9 cellular contexts compared by ENCODE assay signal in genomic region chr19:4713384-4713951, GRCh38. TPM values are rescaled to one million over a fixed set of nuclear protein-coding genes. Genes with fewer than 3 reads are reported as not detected.
DNase-seq lines count a peak whose midpoint lies in the region; FAIRE-seq and TF ChIP-seq lines count a peak whose summit lies in the region.
"Had no signal": no experiment of that assay in that cellular context is flagged by ENCODE, and none has a peak within 500 bp of the region (broad histone marks: within the 10 kb centered on the region; RNA-seq: fewer than 3 reads in every experiment).

No MANE protein-coding gene starts in this region.

- TF ChIP-seq CTCF in HFF-Myc (IDR thresholded peaks at IDR 0.05; ENCODE audit: low read depth, low read length, missing control alignments), result no peak
- TF ChIP-seq CTCF in mammary epithelial cell (conservative IDR thresholded peaks at IDR 0.05 in 1 of 2, IDR thresholded peaks at IDR 0.05 in 1 of 2; ENCODE audit: extremely low read depth in 1 of 2, insufficient read depth in 1 of 2, low read depth in 1 of 2, low read length in 2 of 2), result no peak
- TF ChIP-seq CTCF in keratinocyte (optimal IDR thresholded peaks at IDR 0.05 in 1 of 3, IDR thresholded peaks at IDR 0.05 in 1 of 3, conservative IDR thresholded peaks at IDR 0.05 in 1 of 3; ENCODE audit: extremely low read depth in 1 of 3, insufficient read depth in 2 of 3, low read length in 3 of 3), result peak in 1 of 3 experiments; percentile 1

- H3K36me3 ChIP-seq in mammary epithelial cell (ENCODE audit: insufficient read depth, low read length) (peaks cover 31% of the 10 kb centered on the region), keratinocyte (ENCODE audit: control insufficient read depth in 2 of 2, extremely low read depth in 1 of 2, insufficient read depth in 2 of 2, low read length in 2 of 2) (peaks cover 49 to 67% of the 10 kb centered on the region in 2 experiments), subcutaneous abdominal adipose tissue (ENCODE audit: control insufficient read depth in 5 of 5, insufficient read depth in 5 of 5, low read length in 5 of 5) (peaks cover 0 to 85% (median 75%) of the 10 kb centered on the region in 5 donors)

- H3K9me3 Mint-ChIP-seq in immature natural killer cell, result no peaks in the 10 kb centered on the region
- H3K9me3 Mint-ChIP-seq: memory B cell had no signal

- H3K9ac ChIP-seq in mammary epithelial cell (ENCODE audit: insufficient read depth, low read length) (no peak overlapping the region), keratinocyte (ENCODE audit: control insufficient read depth, extremely low read depth, insufficient read depth, low read length) (peak overlapping the region; percentile 46), subcutaneous abdominal adipose tissue (ENCODE audit: low read length in 5 of 5) (no peak overlapping the region)

- intact Hi-C loops in mammary epithelial cell (cut with micrococcal nuclease), result loop anchor here (1.0 kb wide), 2 partner anchors 11 to 19 kb away; no protein-coding TSS in a partner anchor

- H3K27me3 ChIP-seq in mammary epithelial cell (ENCODE audit: insufficient read depth, low read length) (no peaks in the 10 kb centered on the region), keratinocyte (ENCODE audit: control insufficient read depth, extremely low read depth, insufficient read depth, low read length) (no peaks in the 10 kb centered on the region), subcutaneous abdominal adipose tissue (ENCODE audit: control insufficient read depth in 5 of 5, insufficient read depth in 4 of 5, low read length in 5 of 5) (no peaks in the 10 kb centered on the region)

- H3K4me2 ChIP-seq in mammary epithelial cell (ENCODE audit: insufficient read depth, low read depth, low read length) (peak overlapping the region; percentile 63), keratinocyte (ENCODE audit: control insufficient read depth, extremely low read depth, insufficient read depth, low read depth, low read length) (peak overlapping the region; percentile 72)

- no peak overlapping the region for H3K27ac Mint-ChIP-seq in immature natural killer cell
- H3K27ac Mint-ChIP-seq: memory B cell had no signal

- no TSS peak for BruUV-seq in mammary epithelial cell (replicated peaks; lab: Mats Ljungman, UMichigan)

- dilution Hi-C loops in mammary epithelial cell (cut with HindIII; ENCODE audit: low sequenced_read_pairs) (no loop called here), keratinocyte (cut with MboI; ENCODE audit: extremely low pct_ligation_motif_present, low sequenced_read_pairs) (no loop called here)

- H4K20me1 ChIP-seq in mammary epithelial cell (ENCODE audit: insufficient read depth, low read length), result no peaks in the 10 kb centered on the region
- no peaks in the 10 kb centered on the region for H4K20me1 ChIP-seq in keratinocyte (ENCODE audit: control insufficient read depth, extremely low read depth, insufficient read depth, low read length)

- H3K4me3 ChIP-seq in HFF-Myc (replicated peaks; ENCODE audit: low read depth, low read length), result no peak overlapping the region
- no peak overlapping the region for H3K4me3 ChIP-seq in mammary epithelial cell (replicated peaks in 1 of 3; ENCODE audit: insufficient read depth in 1 of 3, low read depth in 2 of 3, low read length in 3 of 3)
- peak overlapping the region; percentile 27 to 37 (median 32) for H3K4me3 ChIP-seq in keratinocyte (ENCODE audit: control insufficient read depth in 2 of 3, extremely low read depth in 1 of 3, insufficient read depth in 2 of 3, low read depth in 1 of 3, low read length in 3 of 3)
- H3K4me3 ChIP-seq in subcutaneous abdominal adipose tissue (ENCODE audit: low read depth in 1 of 5, low read length in 5 of 5), result peak overlapping the region in 2 of 5 donors; percentile 10 to 42

- H3K9me3 ChIP-seq in mammary epithelial cell (replicated peaks; ENCODE audit: insufficient read depth, low read length), result no peaks in the 10 kb centered on the region
- H3K9me3 ChIP-seq in keratinocyte (ENCODE audit: control insufficient read depth, low read depth, low read length), result no peaks in the 10 kb centered on the region
- no peaks in the 10 kb centered on the region for H3K9me3 ChIP-seq in subcutaneous abdominal adipose tissue (ENCODE audit: control insufficient read depth in 5 of 5, low read length in 5 of 5)

- peak overlapping the region; percentile 52 for H3K27ac ChIP-seq in mammary epithelial cell (ENCODE audit: insufficient read depth, low read depth, low read length)
- H3K27ac ChIP-seq in keratinocyte (ENCODE audit: control insufficient read depth, insufficient read depth, low read length), result peak overlapping the region; percentile 66
- H3K27ac ChIP-seq in subcutaneous abdominal adipose tissue (ENCODE audit: low read depth, low read length), result peak overlapping the region; percentile 76

- peaks cover 71% of the 10 kb centered on the region for H3K79me2 ChIP-seq in mammary epithelial cell (ENCODE audit: insufficient read depth, low read length)
- peaks cover 42% of the 10 kb centered on the region for H3K79me2 ChIP-seq in keratinocyte (ENCODE audit: control insufficient read depth, insufficient read depth, low read length)

- 2% methylated on average over 23 of the region's 32 CpGs for WGBS in mammary epithelial cell (ENCODE audit: low coverage, missing lambda C conversion rate)

- FAIRE-seq in keratinocyte (lab: Jason Lieb, UNC) (peak; percentile 97), frontal cortex (lab: Jason Lieb, UNC) (no peak)

- no peak overlapping the region for H3K4me3 Mint-ChIP-seq in immature natural killer cell
- H3K4me3 Mint-ChIP-seq: memory B cell had no signal

- H2AFZ ChIP-seq in mammary epithelial cell (ENCODE audit: low read depth, low read length), result no peak overlapping the region
- no peak overlapping the region for H2AFZ ChIP-seq in keratinocyte (ENCODE audit: control insufficient read depth, low read length)

- CTCF ChIA-PET in mammary epithelial cell (lab: Charles Lee; ENCODE audit: low non-redundant PET), result interaction anchor here (0.6 to 0.7 kb wide), 2 partner anchors 33 to 361 kb away, joined by 4 to 12 read pairs; no protein-coding TSS in a partner anchor

- H3K4me1 Mint-ChIP-seq in immature natural killer cell, result peaks cover 32 to 33% of the 10 kb centered on the region in 2 donors

- H3K27me3 Mint-ChIP-seq in immature natural killer cell (ENCODE audit: low read depth in 3 of 3), result peaks cover 2 to 8% (median 4%) of the 10 kb centered on the region in 3 donors
- H3K27me3 Mint-ChIP-seq: memory B cell had no signal

- peaks cover 4 to 30% (median 8%) of the 10 kb centered on the region in 3 donors for H3K36me3 Mint-ChIP-seq in immature natural killer cell

- in situ Hi-C loops in mammary epithelial cell (cut with MboI; ENCODE audit: low sequenced_read_pairs in 2 of 2), result no loop called here

- no peaks in the 10 kb centered on the region for H3K9me1 ChIP-seq in keratinocyte (ENCODE audit: control insufficient read depth, extremely low read depth, insufficient read depth, low read length)

- H3K4me1 ChIP-seq in mammary epithelial cell (ENCODE audit: insufficient read depth, low read length), result peaks cover 70% of the 10 kb centered on the region
- H3K4me1 ChIP-seq in keratinocyte (ENCODE audit: control insufficient read depth, extremely low read depth, insufficient read depth, low read length), result peaks cover 54% of the 10 kb centered on the region
- H3K4me1 ChIP-seq in subcutaneous abdominal adipose tissue (ENCODE audit: control insufficient read depth in 5 of 5, insufficient read depth in 5 of 5, low read length in 5 of 5), result peaks cover 3 to 41% (median 27%) of the 10 kb centered on the region in 5 donors

- peak; percentile 91 for DNase-seq in HFF-Myc (ENCODE audit: extremely low read depth, low read depth)
- DNase-seq in mammary epithelial cell, result peak; percentile 99
- peak; percentile 99 for DNase-seq in keratinocyte (ENCODE audit: low read depth, low spot score)
- DNase-seq in stimulated activated naive CD4-positive, alpha-beta T cell treated with Interleukin-2 at 50 U/mL for 16 hours (lab: John Stamatoyannopoulos, UW), result no peak
- DNase-seq in immature natural killer cell, result no peak
- DNase-seq in NOMO-1 treated with DMSO at 0.1 percent for 48 hours (lab: John Stamatoyannopoulos, UW; ENCODE audit: unreplicated experiment), result no peak
- DNase-seq in frontal cortex (ENCODE audit: low spot score in 2 of 2), result no peak

RNA-seq across cellular contexts. Expression of gene DPP9, which starts 10.2 kb away (rescaled TPM):
- total RNA-seq in mammary epithelial cell (100 to 1,000 TPM; 156 to 242 TPM), frontal cortex (7.7 TPM)
- polyA plus RNA-seq in mammary epithelial cell (31.5 TPM), keratinocyte (17.1 to 23.3 TPM (median 19.2 TPM) in 3 replicates), immature natural killer cell (10 to 100 TPM; 17.8 to 81.6 (median 25.0) TPM)
- polyA minus RNA-seq in mammary epithelial cell (95.5 TPM), keratinocyte (18.7 to 149 TPM (median 27.5 TPM) in 3 replicates)
- 32.5 TPM for polyA plus RNA-seq in keratinocyte (2011; ENCODE audit: low read depth)
- polyA plus RNA-seq in keratinocyte (2011; cell fraction: cytosol; rRNA removed), result 14.8 and 34.4 TPM in 2 replicates
- 51.5 and 64.6 TPM in 2 replicates for polyA plus RNA-seq in keratinocyte (2011; cell fraction: nucleus; rRNA removed)
- polyA plus RNA-seq in keratinocyte (2012; ENCODE audit: low replicate concordance), result 24.1 and 106 TPM in 2 replicates
- 49.1 TPM for polyA minus RNA-seq in keratinocyte (2011; cell fraction: cytosol; rRNA and poly(A)+ RNA removed)
- 63.1 and 89.1 TPM in 2 replicates for polyA minus RNA-seq in keratinocyte (2011; cell fraction: nucleus; rRNA and poly(A)+ RNA removed)

RNA-seq across cellular contexts. Expression of gene MYDGF, which starts 43.3 kb away (rescaled TPM):
- total RNA-seq in mammary epithelial cell (100 to 1,000 TPM in 1 of 2 donors, 10 to 100 TPM in 1; 57.7 to 105 TPM), frontal cortex (33.4 TPM)
- polyA plus RNA-seq in mammary epithelial cell (172 TPM), keratinocyte (80.3 to 141 TPM (median 85.9 TPM) in 3 replicates), immature natural killer cell (100 to 1,000 TPM; 207 to 245 (median 233) TPM)
- polyA minus RNA-seq in mammary epithelial cell (70.4 TPM), keratinocyte (25.0 to 71.5 TPM (median 35.6 TPM) in 3 replicates)
- polyA plus RNA-seq in keratinocyte (2011; ENCODE audit: low read depth), result 17.6 TPM
- polyA plus RNA-seq in keratinocyte (2011; cell fraction: cytosol; rRNA removed), result 54.8 and 110 TPM in 2 replicates
- 95.6 and 133 TPM in 2 replicates for polyA plus RNA-seq in keratinocyte (2011; cell fraction: nucleus; rRNA removed)
- 123 and 217 TPM in 2 replicates for polyA plus RNA-seq in keratinocyte (2012; ENCODE audit: low replicate concordance)
- polyA minus RNA-seq in keratinocyte (2011; cell fraction: cytosol; rRNA and poly(A)+ RNA removed), result 79.0 TPM
- 40.6 and 42.4 TPM in 2 replicates for polyA minus RNA-seq in keratinocyte (2011; cell fraction: nucleus; rRNA and poly(A)+ RNA removed)

Comparison
In these comparisons a context has a peak if more than half of its experiments do, and no peak if none do; other contexts are left out.
1. DNase-seq: peak in HFF-Myc (single experiment), mammary epithelial cell (single experiment) and keratinocyte (single experiment); none in stimulated activated naive CD4-positive, alpha-beta T cell treated with Interleukin-2 at 50 U/mL for 16 hours (single experiment), immature natural killer cell (0 of 3), NOMO-1 treated with DMSO at 0.1 percent for 48 hours (single experiment) and frontal cortex (0 of 2).
2. H3K4me3 ChIP-seq: peak in keratinocyte (3 of 3); none in HFF-Myc (single experiment) and mammary epithelial cell (0 of 3).
3. Peak in every context shown above with its lines, with median percentiles within 50 percentile points of each other: H3K27ac ChIP-seq.